38 cellular contexts compared by ENCODE assay signal in genomic region chr1:170125269-170125668, GRCh38. TPM values are rescaled to one million over a fixed set of nuclear protein-coding genes. Genes with fewer than 3 reads are reported as not detected.
"Had no signal": no experiment of that assay in that cellular context is flagged by ENCODE, and none has a peak within 500 bp of the region (broad histone marks: within the 10 kb centered on the region; RNA-seq: fewer than 3 reads in every experiment).

No MANE protein-coding gene starts in this region.

- FAIRE-seq: astrocyte, bronchial epithelial cell had no signal

- H3K27ac ChIP-seq: adrenal gland, ascending aorta, body of pancreas, brain microvascular endothelial cell, breast epithelium, cardiac muscle cell had no signal

- H3K4me1 ChIP-seq: adrenal gland, ascending aorta, body of pancreas, breast epithelium had no signal

- H3K27me3 ChIP-seq: adrenal gland, ascending aorta, body of pancreas, brain microvascular endothelial cell, breast epithelium, cardiac muscle cell had no signal

- DNase-seq: activated effector memory CD4-positive, alpha-beta T cell treated with anti-CD3 and anti-CD28 coated beads, Interleukin-2, amount 50 U/mL, for 16 hours; activated effector memory CD4-positive, alpha-beta T cell treated with Interleukin-2 at 50 U/mL for 16 hours; activated gamma-delta T cell; activated gamma-delta T cell treated with Interleukin-2 at 50 U/mL for 16 hours; activated naive CD4-positive, alpha-beta T cell; activated naive CD4-positive, alpha-beta T cell treated with anti-CD3 and anti-CD28 coated beads for 36 hours; activated naive CD4-positive, alpha-beta T cell treated with anti-CD3 and anti-CD28 coated beads, Interleukin-2, amount 10 ng/mL, durations not matched to agents 7 days and 5 days; activated naive CD4-positive, alpha-beta T cell treated with anti-CD3 and anti-CD28 coated beads, Interleukin-2, amount 50 U/mL, for 16 hours; activated naive CD4-positive, alpha-beta T cell treated with Interleukin-2 at 50 U/mL for 16 hours; activated naive CD8-positive, alpha-beta T cell treated with anti-CD3 and anti-CD28 coated beads for 36 hours; activated naive CD8-positive, alpha-beta T cell treated with anti-CD3 and anti-CD28 coated beads, Interleukin-2, amount 10 ng/mL, durations not matched to agents 7 days and 5 days; activated naive CD8-positive, alpha-beta T cell treated with anti-CD3 and anti-CD28 coated beads, Interleukin-2, amount 50 U/mL, for 24 hours; activated T-cell treated with anti-CD3 and anti-CD28 coated beads, Interleukin-2, amount 50 U/mL, for 24 hours; activated T-cell treated with anti-CD3 and anti-CD28 coated beads, Interleukin-2, amount 50 U/mL, for 4 hours; activated T-cell treated with anti-CD3 and anti-CD28 coated beads, Interleukin-2, amount 50 U/mL, for 48 hours; activated T-cell treated with anti-CD3 and anti-CD28 coated beads, Interleukin-2, amount 50 U/mL, for 72 hours; adrenal gland; amniotic stem cell; amygdala; anterior cingulate cortex; aorta; body of pancreas; brain microvascular endothelial cell; caudate nucleus; central memory CD4-positive, alpha-beta T cell; cerebellar nuclear complex had no signal

- H3K4me3 ChIP-seq: adrenal gland, ascending aorta, body of pancreas, breast epithelium, cardiac muscle cell had no signal

- H3K9me3 ChIP-seq: adrenal gland, ascending aorta, body of pancreas, breast epithelium had no signal

- ATAC-seq: activated naive CD4-positive, alpha-beta T cell treated with anti-CD3 and anti-CD28 coated beads, Interleukin-2, amount 50 U/mL, for 72 hours; activated naive CD8-positive, alpha-beta T cell treated with anti-CD3 and anti-CD28 coated beads, Interleukin-2, amount 50 U/mL, for 24 hours; activated T-cell treated with anti-CD3 and anti-CD28 coated beads, Interleukin-2, amount 50 U/mL, for 4 hours; activated T-cell treated with anti-CD3 and anti-CD28 coated beads, Interleukin-2, amount 50 U/mL, for 72 hours; activated T-helper 17 cell treated with anti-CD3 and anti-CD28 coated beads, Interleukin-2, amount 50 U/mL, for 72 hours; body of pancreas had no signal

- H3K36me3 ChIP-seq: adrenal gland, ascending aorta, brain microvascular endothelial cell, breast epithelium, cardiac muscle cell had no signal

RNA-seq across cellular contexts. Expression of gene NTMT2, which starts 20.5 kb away (rescaled TPM):
- total RNA-seq: activated naive CD4-positive, alpha-beta T cell treated with anti-CD3 and anti-CD28 coated beads for 36 hours; activated naive CD4-positive, alpha-beta T cell treated with anti-CD3 and anti-CD28 coated beads, Interleukin-2, amount 50 U/mL, for 72 hours; activated naive CD8-positive, alpha-beta T cell treated with anti-CD3 and anti-CD28 coated beads for 36 hours; activated naive CD8-positive, alpha-beta T cell treated with anti-CD3 and anti-CD28 coated beads, Interleukin-2, amount 10 ng/mL, durations not matched to agents 7 days and 5 days; activated T-cell treated with anti-CD3 and anti-CD28 coated beads, Interleukin-2, amount 50 U/mL, for 4 hours; activated T-cell treated with anti-CD3 and anti-CD28 coated beads, Interleukin-2, amount 50 U/mL, for 72 hours; activated T-helper 1 cell treated with anti-CD3 and anti-CD28 coated beads, Interleukin-12 subunit alpha, Interleukin-12 subunit beta, Interleukin-2, Interleukin-4 antibody, amounts not matched to agents 30 ng/mL and 10 ng/mL and 1 ng/mL, durations not matched to agents 14 hours and 24 hours and 36 hours; activated T-helper 17 cell treated with anti-CD3 and anti-CD28 coated beads, Interleukin-2, amount 50 U/mL, for 72 hours; activated T-helper 2 cell treated with anti-CD3 and anti-CD28 coated beads, Interferon-gamma antibody, Interleukin-2, Interleukin-4, amounts not matched to agents 10 μg/mL and 5 μg/mL and 100 μg/mL, durations not matched to agents 14 hours and 24 hours and 36 hours; adrenal gland; aorta; ascending aorta; astrocyte; body of pancreas; breast epithelium; bronchial epithelial cell; cardiac muscle cell; cerebellum; chondrocyte had no signal
- polyA plus RNA-seq: adipose tissue, adrenal gland, aorta had no signal
